In the genomic region with DNA sequence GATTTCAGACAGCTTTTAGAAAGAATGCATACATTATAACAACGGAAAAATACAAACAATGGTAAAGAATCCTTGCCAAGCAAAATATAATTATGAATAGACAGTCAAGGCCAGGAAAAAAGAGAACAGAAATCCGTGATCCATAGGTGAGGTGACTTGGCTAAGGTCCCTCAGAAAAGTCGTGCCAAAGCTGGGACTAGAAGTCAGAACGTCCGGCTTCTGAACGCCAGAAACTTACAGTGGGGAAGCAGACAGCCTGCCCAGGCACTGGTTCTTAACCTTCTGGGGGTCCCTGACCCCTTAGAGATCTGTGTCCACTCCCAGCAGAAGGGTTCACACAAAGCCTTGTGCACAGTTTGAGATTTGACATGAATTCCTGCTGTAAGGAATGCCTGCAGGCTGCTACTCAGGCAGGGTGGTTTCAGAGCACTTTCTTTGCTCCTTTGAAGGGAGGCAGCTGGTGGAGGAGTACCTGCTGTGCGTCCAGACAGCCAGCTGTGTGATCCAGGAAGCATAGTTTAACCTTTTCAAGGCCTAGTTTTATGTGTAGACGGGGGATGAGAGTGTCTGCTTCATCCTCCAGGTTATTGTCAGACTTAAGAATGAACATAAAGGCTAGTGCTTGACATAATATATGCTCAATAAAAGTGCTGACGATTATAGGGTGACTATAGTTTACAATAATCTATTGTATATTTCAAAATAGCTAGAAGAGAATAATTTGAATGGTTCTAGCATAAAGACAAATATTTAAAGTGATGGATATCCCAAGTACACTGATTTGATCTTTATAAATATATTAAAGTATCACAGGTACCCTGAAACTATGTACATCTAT, we compare ENCODE assay signal across 8 cellular contexts. TPM values are rescaled to one million over a fixed set of nuclear protein-coding genes. Genes with fewer than 3 reads are reported as not detected.
DNase-seq lines count a peak whose midpoint lies in the region; ATAC-seq and TF ChIP-seq lines count a peak whose summit lies in the region.

No MANE protein-coding gene starts in this region.

- POLR2A ChIA-PET in Caco-2 (lab: Charles Lee), result no interaction called here

- H3K36me3 Mint-ChIP-seq in Caco-2 (ENCODE audit: insufficient read depth, unreplicated experiment) (no peaks in the 10 kb centered on the region), endothelial cell (ENCODE audit: low read depth, unreplicated experiment) (no peaks in the 10 kb centered on the region)

- no peaks in the 10 kb centered on the region for H3K27me3 ChIP-seq in Caco-2 (replicated peaks; ENCODE audit: control insufficient read depth, insufficient read depth, low read length)
- H3K27me3 ChIP-seq in mucosa of stomach (ENCODE audit: control insufficient read depth, insufficient read depth, low read length), result no peaks in the 10 kb centered on the region

- intact Hi-C loops in Caco-2 (cut with micrococcal nuclease; ENCODE audit: unreplicated experiment), result no loop called here

- no peaks in the 10 kb centered on the region for H3K9me3 Mint-ChIP-seq in Caco-2 (ENCODE audit: unreplicated experiment)
- H3K9me3 Mint-ChIP-seq in endothelial cell (ENCODE audit: unreplicated experiment), result no peaks in the 10 kb centered on the region

- H3K9ac ChIP-seq in mucosa of stomach (ENCODE audit: low read length), result peak overlapping the region; percentile 86

- no peak for TF ChIP-seq CTCF in Caco-2 (IDR thresholded peaks at IDR 0.05; ENCODE audit: insufficient read depth in 1 of 2, low read depth in 1 of 2, low read length in 1 of 2, severe bottlenecking in 1 of 2, unreplicated experiment in 1 of 2)
- no peak for TF ChIP-seq CTCF in endothelial cell (IDR thresholded peaks at IDR 0.05; ENCODE audit: unreplicated experiment)

- H3K27ac Mint-ChIP-seq in Caco-2 (ENCODE audit: unreplicated experiment) (no peak overlapping the region), endothelial cell (ENCODE audit: unreplicated experiment) (peak overlapping the region; percentile 74)

- H3K4me3 ChIP-seq in Caco-2 (ENCODE audit: low read depth, low read length) (no peak overlapping the region), mucosa of stomach (ENCODE audit: low read length) (peak overlapping the region; percentile 9)

- DNase-seq in Caco-2 (no peak), NCI-H524 (lab: John Stamatoyannopoulos, UW) (peak; percentile 31 to 67), endothelial cell (ENCODE audit: low spot score) (no peak), middle frontal gyrus (ENCODE audit: extremely low spot score, low spot score) (no peak)
- no peak for DNase-seq in activated effector memory CD4-positive, alpha-beta T cell treated with Interleukin-2 at 50 U/mL for 16 hours

- ATAC-seq in HG03521 (IDR thresholded peaks at IDR 0.05; ENCODE audit: unreplicated experiment) (no peak), HG02610 (IDR thresholded peaks at IDR 0.05; ENCODE audit: unreplicated experiment) (no peak)

- H3K9me3 ChIP-seq in Caco-2 (no peaks in the 10 kb centered on the region), mucosa of stomach (ENCODE audit: control insufficient read depth, low read length) (no peaks in the 10 kb centered on the region)

- H3K4me1 Mint-ChIP-seq in Caco-2 (ENCODE audit: low read depth, unreplicated experiment) (peaks cover 8% of the 10 kb centered on the region), endothelial cell (ENCODE audit: unreplicated experiment) (peaks cover 15% of the 10 kb centered on the region)

- BruUV-seq in Caco-2 (replicated peaks; lab: Mats Ljungman, UMichigan), result no TSS peak

- CTCF ChIA-PET in Caco-2 (lab: Charles Lee), result interaction anchor here (1.1 to 1.2 kb wide), 2 partner anchors 37 to 39 kb away, joined by 3 to 4 read pairs; no protein-coding TSS in a partner anchor

- H3K4me1 ChIP-seq in Caco-2 (peaks cover 11% of the 10 kb centered on the region), mucosa of stomach (ENCODE audit: control insufficient read depth, insufficient read depth, low read length) (peaks cover 40% of the 10 kb centered on the region)

- H3K36me3 ChIP-seq in Caco-2 (ENCODE audit: control insufficient read depth, insufficient read depth, low read length) (no peaks in the 10 kb centered on the region), mucosa of stomach (ENCODE audit: control insufficient read depth, insufficient read depth, low read length) (no peaks in the 10 kb centered on the region)

- H3K4me3 Mint-ChIP-seq in Caco-2 (ENCODE audit: unreplicated experiment) (peak overlapping the region; percentile 66), endothelial cell (ENCODE audit: unreplicated experiment) (peak overlapping the region; percentile 82)

- no peaks in the 10 kb centered on the region for H3K27me3 Mint-ChIP-seq in Caco-2 (ENCODE audit: insufficient read depth, unreplicated experiment)
- peaks cover 2% of the 10 kb centered on the region for H3K27me3 Mint-ChIP-seq in endothelial cell (ENCODE audit: unreplicated experiment)

RNA-seq across cellular contexts. Expression of gene ARHGEF37, which starts 0.9 kb away (rescaled TPM):
- 0.70 and 0.86 TPM in 2 replicates for total RNA-seq in Caco-2 (2022)
- 4.5 TPM for total RNA-seq in endothelial cell (ENCODE audit: unreplicated experiment)

RNA-seq across cellular contexts. Expression of gene CSNK1A1, which starts 30.9 kb away (rescaled TPM):
- total RNA-seq in Caco-2 (2022), result 252 and 264 TPM in 2 replicates
- 242 TPM for total RNA-seq in endothelial cell (ENCODE audit: unreplicated experiment)

Comparison
In these comparisons a context has a peak if more than half of its experiments do, and no peak if none do; other contexts are left out.
1. DNase-seq: peak in NCI-H524 (2 of 2); none in Caco-2 (0 of 2), endothelial cell (single experiment), middle frontal gyrus (single experiment) and activated effector memory CD4-positive, alpha-beta T cell treated with Interleukin-2 at 50 U/mL for 16 hours (single experiment).